22 cellular contexts compared by ENCODE assay signal in genomic region chr2:29159125-29159524, GRCh38.
"Had no signal": no experiment of that assay in that cellular context is flagged by ENCODE, and none has a peak within 500 bp of the region (broad histone marks: within the 10 kb centered on the region; RNA-seq: fewer than 3 reads in every experiment).

No MANE protein-coding gene starts in this region.

- H3K27me3 ChIP-seq: ovary, tibial nerve, uterus had no signal

- H3K36me3 ChIP-seq: ovary, uterus had no signal

- DNase-seq: activated CD4-positive, alpha-beta T cell treated with anti-CD3 and anti-CD28 coated beads for 1 hour; activated CD4-positive, alpha-beta T cell treated with anti-CD3 and anti-CD28 coated beads, Interleukin-2, amount 50 U/mL, for 4 hours; activated gamma-delta T cell treated with Interleukin-2 at 50 U/mL for 16 hours; activated naive CD8-positive, alpha-beta T cell treated with anti-CD3 and anti-CD28 coated beads, Interleukin-2, amount 10 ng/mL, durations not matched to agents 7 days and 5 days; activated T-cell treated with anti-CD3 and anti-CD28 coated beads for 4 hours; anterior cingulate cortex; central memory CD4-positive, alpha-beta T cell; erythroblast; foreskin melanocyte; hypothalamus; islet precursor cell; left colon; natural killer cell; ovary; psoas muscle; right cardiac atrium; stimulated activated CD4-positive, alpha-beta T cell treated with anti-CD3 and anti-CD28 coated beads, Interleukin-2, amount 100 ng/mL, for 24 hours; stimulated activated naive CD8-positive, alpha-beta T cell treated with anti-CD3 and anti-CD28 coated beads, Interleukin-15, Interleukin-2, amounts not matched to agents 100 U/mL and 50 U/mL, for 24 hours; substantia nigra; uterus had no signal

- H3K27ac ChIP-seq: ovary, psoas muscle, uterus had no signal

- H3K4me3 ChIP-seq: lung, ovary, psoas muscle, tibial nerve, uterus had no signal

- H3K4me1 ChIP-seq: psoas muscle, tibial nerve, uterus had no signal

- ATAC-seq: left colon; natural killer cell; right cardiac atrium; stimulated activated naive CD8-positive, alpha-beta T cell treated with anti-CD3 and anti-CD28 coated beads, Interleukin-15, Interleukin-2, amounts not matched to agents 100 U/mL and 50 U/mL, for 24 hours had no signal

- H3K9me3 ChIP-seq: ovary, psoas muscle, tibial nerve, uterus had no signal
